In the genomic region with DNA sequence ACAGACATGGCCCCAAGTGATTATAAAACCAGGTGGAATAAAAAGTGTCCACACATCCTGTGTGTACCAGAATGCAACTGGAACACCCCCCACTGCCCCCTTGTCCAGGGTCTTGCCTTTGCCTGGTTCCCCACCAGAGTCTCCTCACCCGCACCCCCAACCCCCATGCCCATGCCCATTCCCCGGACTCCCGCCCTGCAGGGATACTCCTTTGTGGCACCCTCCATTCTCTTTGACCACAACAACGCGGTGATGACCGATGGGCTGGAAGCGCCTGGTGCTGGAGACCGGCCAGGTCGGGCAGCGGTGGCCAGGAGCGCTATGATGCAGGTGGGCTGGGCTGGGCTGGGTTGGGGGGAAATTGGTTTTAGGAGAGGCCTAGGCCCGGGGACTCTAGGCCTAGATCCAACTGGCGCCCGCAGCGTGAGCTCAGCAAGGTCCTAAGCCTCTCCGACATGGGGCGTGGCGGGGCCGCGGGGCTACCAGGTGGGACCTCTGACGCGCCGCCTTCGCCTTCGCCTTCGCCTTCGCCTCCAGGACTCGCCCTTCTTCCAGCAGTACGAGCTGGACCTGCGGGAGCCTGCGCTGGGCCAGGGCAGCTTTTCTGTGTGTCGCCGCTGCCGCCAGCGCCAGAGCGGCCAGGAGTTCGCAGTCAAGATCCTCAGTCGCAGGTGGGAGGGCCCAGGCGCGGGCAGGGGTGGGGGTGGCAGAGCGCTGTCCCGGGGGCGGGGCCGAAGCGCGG, we compare ENCODE assay signal across 1 cellular context.
TF ChIP-seq lines count a peak whose summit lies in the region.

No MANE protein-coding gene starts in this region.

TF ChIP-seq in GM23338, 12 proteins besides CTCF, POLR2A, EP300 and RAD21 (continued from another document):
- TF ChIP-seq, protein P1, sequence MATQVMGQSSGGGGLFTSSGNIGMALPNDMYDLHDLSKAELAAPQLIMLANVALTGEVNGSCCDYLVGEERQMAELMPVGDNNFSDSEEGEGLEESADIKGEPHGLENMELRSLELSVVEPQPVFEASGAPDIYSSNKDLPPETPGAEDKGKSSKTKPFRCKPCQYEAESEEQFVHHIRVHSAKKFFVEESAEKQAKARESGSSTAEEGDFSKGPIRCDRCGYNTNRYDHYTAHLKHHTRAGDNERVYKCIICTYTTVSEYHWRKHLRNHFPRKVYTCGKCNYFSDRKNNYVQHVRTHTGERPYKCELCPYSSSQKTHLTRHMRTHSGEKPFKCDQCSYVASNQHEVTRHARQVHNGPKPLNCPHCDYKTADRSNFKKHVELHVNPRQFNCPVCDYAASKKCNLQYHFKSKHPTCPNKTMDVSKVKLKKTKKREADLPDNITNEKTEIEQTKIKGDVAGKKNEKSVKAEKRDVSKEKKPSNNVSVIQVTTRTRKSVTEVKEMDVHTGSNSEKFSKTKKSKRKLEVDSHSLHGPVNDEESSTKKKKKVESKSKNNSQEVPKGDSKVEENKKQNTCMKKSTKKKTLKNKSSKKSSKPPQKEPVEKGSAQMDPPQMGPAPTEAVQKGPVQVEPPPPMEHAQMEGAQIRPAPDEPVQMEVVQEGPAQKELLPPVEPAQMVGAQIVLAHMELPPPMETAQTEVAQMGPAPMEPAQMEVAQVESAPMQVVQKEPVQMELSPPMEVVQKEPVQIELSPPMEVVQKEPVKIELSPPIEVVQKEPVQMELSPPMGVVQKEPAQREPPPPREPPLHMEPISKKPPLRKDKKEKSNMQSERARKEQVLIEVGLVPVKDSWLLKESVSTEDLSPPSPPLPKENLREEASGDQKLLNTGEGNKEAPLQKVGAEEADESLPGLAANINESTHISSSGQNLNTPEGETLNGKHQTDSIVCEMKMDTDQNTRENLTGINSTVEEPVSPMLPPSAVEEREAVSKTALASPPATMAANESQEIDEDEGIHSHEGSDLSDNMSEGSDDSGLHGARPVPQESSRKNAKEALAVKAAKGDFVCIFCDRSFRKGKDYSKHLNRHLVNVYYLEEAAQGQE (IDR thresholded peaks at IDR 0.05; ENCODE audit: unreplicated experiment): no peak
- no peak for TF ChIP-seq POLR2AphosphoS5 (IDR thresholded peaks at IDR 0.05; ENCODE audit: low read depth)
- TF ChIP-seq CREB1 (CRISPR knock-in tag; IDR thresholded peaks at IDR 0.05; ENCODE audit: low read depth): no peak
